In the genomic region with DNA sequence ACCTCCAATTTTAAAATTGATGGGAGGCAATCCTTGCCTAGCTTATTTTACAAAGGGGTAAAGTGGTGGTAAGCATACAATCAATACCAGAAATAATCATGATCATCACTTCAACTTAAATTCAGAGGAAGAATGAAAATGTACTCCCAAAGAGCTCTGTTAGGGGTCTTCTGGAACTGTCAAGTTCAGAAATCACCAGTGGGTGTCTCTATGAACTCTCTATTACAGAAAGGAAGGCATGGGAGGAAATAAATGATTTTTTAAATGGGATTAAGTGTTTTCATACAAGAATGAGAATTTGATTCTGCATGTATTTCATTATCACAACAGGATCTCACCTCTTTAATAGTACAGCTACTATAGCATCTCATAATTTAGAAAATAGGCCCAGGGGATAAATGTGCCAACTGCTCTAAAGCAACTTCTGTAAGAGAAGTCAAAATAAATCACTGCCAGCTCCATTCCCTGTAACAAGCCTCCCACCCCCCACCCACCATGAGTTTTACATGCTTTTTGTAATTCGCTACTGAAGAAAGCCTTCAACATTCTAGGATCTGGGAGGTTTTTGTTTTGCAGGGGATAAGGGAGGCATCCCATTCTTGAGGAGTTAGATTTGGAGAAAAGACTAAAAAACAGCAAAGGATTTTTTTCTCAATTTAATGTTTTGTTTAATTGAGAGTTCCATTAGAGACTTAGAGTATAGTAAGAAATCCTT, we compare ENCODE assay signal across 14 cellular contexts. TPM values are rescaled to one million over a fixed set of nuclear protein-coding genes. Genes with fewer than 3 reads are reported as not detected.
DNase-seq lines count a peak whose midpoint lies in the region; ATAC-seq and TF ChIP-seq lines count a peak whose summit lies in the region.
"Had no signal": no experiment of that assay in that cellular context is flagged by ENCODE, and none has a peak within 500 bp of the region (broad histone marks: within the 10 kb centered on the region; RNA-seq: fewer than 3 reads in every experiment).

No MANE protein-coding gene starts in this region.

- intact Hi-C loops in posterior cingulate gyrus (cut with DNase I), result no loop called here

- POLR2A ChIA-PET in HEK293 (lab: Yijun Ruan, JAX), result no interaction called here
- POLR2A ChIA-PET in HEK293T (lab: Yijun Ruan, JAX), result interaction anchor here (1.1 kb wide), 1 partner anchor 10 kb away, joined by 7 read pairs; a partner anchor contains a TSS

- peak overlapping the region; percentile 44 for H3K4me2 ChIP-seq in hepatocyte

- no peak for TF ChIP-seq CTCF in HEK293 (tag by site-specific recombination; IDR thresholded peaks at IDR 0.05)
- TF ChIP-seq CTCF in hepatocyte (IDR thresholded peaks at IDR 0.05; ENCODE audit: poor library complexity), result peak; percentile 23

- peaks cover 26 to 47% of the 10 kb centered on the region in 2 experiments for H3K36me3 ChIP-seq in HEK293 (ENCODE audit: control insufficient read depth in 2 of 2, insufficient read depth in 1 of 2, low read length in 2 of 2)
- H3K36me3 ChIP-seq in hepatocyte (replicated peaks; ENCODE audit: insufficient read depth, low read depth), result no peaks in the 10 kb centered on the region

- H3K27ac ChIP-seq in HEK293 (ENCODE audit: extremely low read depth, low read depth, low read length) (no peak overlapping the region), hepatocyte (peak overlapping the region; percentile 87), skin epidermis (peak overlapping the region in 12 of 21 experiments; percentile 6 to 85 (median 52))
- H3K27ac ChIP-seq: suprapubic skin had no signal

- no peaks in the 10 kb centered on the region for H4K20me1 ChIP-seq in hepatocyte (ENCODE audit: insufficient read depth, poor library complexity, severe bottlenecking)

- CTCF ChIA-PET in HEK293 (lab: Yijun Ruan, JAX) (interaction anchor here (1.1 to 1.2 kb wide), 2 partner anchors 13 to 40 kb away, joined by 4 read pairs; no protein-coding TSS in a partner anchor), HEK293T (lab: Yijun Ruan, JAX) (interaction anchor here (0.6 to 1.8 kb wide), 3 partner anchors 40 to 297 kb away, joined by 3 to 4 read pairs (median 3); no protein-coding TSS in a partner anchor)

- DNase-seq in T-helper 17 cell (no peak), hepatocyte (ENCODE audit: low spot score) (no peak), GF-D8 (lab: John Stamatoyannopoulos, UW) (no peak), HEK293T (ENCODE audit: extremely low spot score) (no peak), posterior cingulate gyrus (no peak)
- DNase-seq: activated naive CD4-positive, alpha-beta T cell treated with anti-CD3 and anti-CD28 coated beads, Interleukin-2, amount 50 U/mL, for 16 hours; NCI-H1105; T-helper 9 cell had no signal

- H2AFZ ChIP-seq in hepatocyte, result no peak overlapping the region

- H3K9me2 ChIP-seq in hepatocyte (replicated peaks; ENCODE audit: insufficient read depth), result no peaks in the 10 kb centered on the region

- peak overlapping the region; percentile 21 for H3K4me3 Mint-ChIP-seq in T-helper 17 cell

- H3K27me3 ChIP-seq in hepatocyte, result no peaks in the 10 kb centered on the region
- H3K27me3 ChIP-seq: right atrium auricular region, suprapubic skin had no signal

- peak overlapping the region; percentile 92 for H3K27ac Mint-ChIP-seq in T-helper 17 cell
- H3K27ac Mint-ChIP-seq: IgD-negative memory B cell had no signal

- no peaks in the 10 kb centered on the region for H3K27me3 Mint-ChIP-seq in T-helper 17 cell
- H3K27me3 Mint-ChIP-seq: IgD-negative memory B cell had no signal

- H3K79me2 ChIP-seq in hepatocyte, result peaks cover 30% of the 10 kb centered on the region

- 0 out of 2 replicates have a peak, but pooled peaks cover 6% of the 10 kb centered on the region for H3K4me1 ChIP-seq in HEK293 (ENCODE audit: control insufficient read depth, insufficient read depth, low read length)
- H3K4me1 ChIP-seq in hepatocyte (ENCODE audit: insufficient read depth), result peaks cover 23% of the 10 kb centered on the region
- H3K4me1 ChIP-seq: suprapubic skin had no signal

- H3K9me3 ChIP-seq in HEK293 (ENCODE audit: control insufficient read depth, insufficient read depth, low read depth, low read length) (no peaks in the 10 kb centered on the region), T-helper 17 cell (ENCODE audit: control insufficient read depth, low read length, poor library complexity, severe bottlenecking) (no peaks in the 10 kb centered on the region), hepatocyte (ENCODE audit: low read depth) (no peaks in the 10 kb centered on the region)
- H3K9me3 ChIP-seq: right atrium auricular region, suprapubic skin had no signal

- ATAC-seq in T-helper 17 cell (peak; percentile 39), GM21367 (IDR thresholded peaks at IDR 0.05; ENCODE audit: unreplicated experiment) (no peak)

- peaks cover 6% of the 10 kb centered on the region for H3K36me3 Mint-ChIP-seq in T-helper 17 cell (ENCODE audit: low read depth)

- peaks cover 29% of the 10 kb centered on the region for H3K4me1 Mint-ChIP-seq in T-helper 17 cell

- 95% methylated on average over 1 of the region's 1 CpG for WGBS in hepatocyte (ENCODE audit: low lambda C conversion rate, missing lambda C conversion rate)

- no peak overlapping the region for H3K4me3 ChIP-seq in HEK293 (ENCODE audit: low read depth, low read length)
- H3K4me3 ChIP-seq in hepatocyte, result no peak overlapping the region
- no peak overlapping the region for H3K4me3 ChIP-seq in skin epidermis
- H3K4me3 ChIP-seq: right atrium auricular region, suprapubic skin had no signal

TF ChIP-seq in HEK293, 187 proteins besides CTCF, POLR2A, EP300 and RAD21 (continues in another document):
- TF ChIP-seq ZNF174 (tag by site-specific recombination; IDR thresholded peaks at IDR 0.05), result no peak
- TF ChIP-seq, protein P1, sequence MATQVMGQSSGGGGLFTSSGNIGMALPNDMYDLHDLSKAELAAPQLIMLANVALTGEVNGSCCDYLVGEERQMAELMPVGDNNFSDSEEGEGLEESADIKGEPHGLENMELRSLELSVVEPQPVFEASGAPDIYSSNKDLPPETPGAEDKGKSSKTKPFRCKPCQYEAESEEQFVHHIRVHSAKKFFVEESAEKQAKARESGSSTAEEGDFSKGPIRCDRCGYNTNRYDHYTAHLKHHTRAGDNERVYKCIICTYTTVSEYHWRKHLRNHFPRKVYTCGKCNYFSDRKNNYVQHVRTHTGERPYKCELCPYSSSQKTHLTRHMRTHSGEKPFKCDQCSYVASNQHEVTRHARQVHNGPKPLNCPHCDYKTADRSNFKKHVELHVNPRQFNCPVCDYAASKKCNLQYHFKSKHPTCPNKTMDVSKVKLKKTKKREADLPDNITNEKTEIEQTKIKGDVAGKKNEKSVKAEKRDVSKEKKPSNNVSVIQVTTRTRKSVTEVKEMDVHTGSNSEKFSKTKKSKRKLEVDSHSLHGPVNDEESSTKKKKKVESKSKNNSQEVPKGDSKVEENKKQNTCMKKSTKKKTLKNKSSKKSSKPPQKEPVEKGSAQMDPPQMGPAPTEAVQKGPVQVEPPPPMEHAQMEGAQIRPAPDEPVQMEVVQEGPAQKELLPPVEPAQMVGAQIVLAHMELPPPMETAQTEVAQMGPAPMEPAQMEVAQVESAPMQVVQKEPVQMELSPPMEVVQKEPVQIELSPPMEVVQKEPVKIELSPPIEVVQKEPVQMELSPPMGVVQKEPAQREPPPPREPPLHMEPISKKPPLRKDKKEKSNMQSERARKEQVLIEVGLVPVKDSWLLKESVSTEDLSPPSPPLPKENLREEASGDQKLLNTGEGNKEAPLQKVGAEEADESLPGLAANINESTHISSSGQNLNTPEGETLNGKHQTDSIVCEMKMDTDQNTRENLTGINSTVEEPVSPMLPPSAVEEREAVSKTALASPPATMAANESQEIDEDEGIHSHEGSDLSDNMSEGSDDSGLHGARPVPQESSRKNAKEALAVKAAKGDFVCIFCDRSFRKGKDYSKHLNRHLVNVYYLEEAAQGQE (tag by site-specific recombination; IDR thresholded peaks at IDR 0.05), result no peak
- no peak for TF ChIP-seq GLIS2 (tag by site-specific recombination; IDR thresholded peaks at IDR 0.05)
- no peak for TF ChIP-seq ZNF777 (tag by site-specific recombination; IDR thresholded peaks at IDR 0.05; ENCODE audit: borderline replicate concordance)
- TF ChIP-seq EGR2 (tag by site-specific recombination; IDR thresholded peaks at IDR 0.05; ENCODE audit: low read depth), result peak; percentile 43; the same call in 1 of the 2 replicates

TF ChIP-seq in HEK293T, 16 proteins besides CTCF, POLR2A, EP300 and RAD21:
- TF ChIP-seq L3MBTL2 (conservative IDR thresholded peaks at IDR 0.05) (no peak), FOXM1 (IDR thresholded peaks at IDR 0.05; ENCODE audit: borderline replicate concordance) (no peak), TARDBP (IDR thresholded peaks at IDR 0.05) (no peak), NFRKB (IDR thresholded peaks at IDR 0.05) (no peak), CTBP1 (IDR thresholded peaks at IDR 0.05; ENCODE audit: borderline replicate concordance) (no peak), BHLHE40 (IDR thresholded peaks at IDR 0.05; ENCODE audit: borderline replicate concordance) (no peak), HDGF (IDR thresholded peaks at IDR 0.05; ENCODE audit: borderline replicate concordance) (no peak), FOXK2 (IDR thresholded peaks at IDR 0.05) (no peak), ARNT (IDR thresholded peaks at IDR 0.05) (no peak), ZNF384 (IDR thresholded peaks at IDR 0.05) (no peak), LEF1 (IDR thresholded peaks at IDR 0.05; ENCODE audit: borderline replicate concordance) (no peak), SUZ12 (IDR thresholded peaks at IDR 0.05) (no peak), SP1 (IDR thresholded peaks at IDR 0.05) (no peak)
- TF ChIP-seq, protein P2, sequence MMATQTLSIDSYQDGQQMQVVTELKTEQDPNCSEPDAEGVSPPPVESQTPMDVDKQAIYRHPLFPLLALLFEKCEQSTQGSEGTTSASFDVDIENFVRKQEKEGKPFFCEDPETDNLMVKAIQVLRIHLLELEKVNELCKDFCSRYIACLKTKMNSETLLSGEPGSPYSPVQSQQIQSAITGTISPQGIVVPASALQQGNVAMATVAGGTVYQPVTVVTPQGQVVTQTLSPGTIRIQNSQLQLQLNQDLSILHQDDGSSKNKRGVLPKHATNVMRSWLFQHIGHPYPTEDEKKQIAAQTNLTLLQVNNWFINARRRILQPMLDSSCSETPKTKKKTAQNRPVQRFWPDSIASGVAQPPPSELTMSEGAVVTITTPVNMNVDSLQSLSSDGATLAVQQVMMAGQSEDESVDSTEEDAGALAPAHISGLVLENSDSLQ (IDR thresholded peaks at IDR 0.05), result no peak

RNA-seq across cellular contexts. Expression of a gene that starts 9.7 kb away (rescaled TPM):
- total RNA-seq in T-helper 17 cell (10 to 100 TPM in 1 of 2 donors, 1 to 10 TPM in 1; 9.7 to 10.5 TPM), hepatocyte (13.4 and 22.8 TPM in 2 replicates)
- 16.7 and 20.9 TPM in 2 replicates for polyA plus RNA-seq in hepatocyte

RNA-seq across cellular contexts. Expression of a gene that starts 58.2 kb away (rescaled TPM):
- total RNA-seq in T-helper 17 cell, result under 1 TPM; 0.02 to 0.18 TPM
- total RNA-seq in hepatocyte, result 3.8 and 4.0 TPM in 2 replicates
- 3.2 and 7.9 TPM in 2 replicates for polyA plus RNA-seq in hepatocyte
